Comparison of ENCODE assay signal across 20 cellular contexts in the genomic region with DNA sequence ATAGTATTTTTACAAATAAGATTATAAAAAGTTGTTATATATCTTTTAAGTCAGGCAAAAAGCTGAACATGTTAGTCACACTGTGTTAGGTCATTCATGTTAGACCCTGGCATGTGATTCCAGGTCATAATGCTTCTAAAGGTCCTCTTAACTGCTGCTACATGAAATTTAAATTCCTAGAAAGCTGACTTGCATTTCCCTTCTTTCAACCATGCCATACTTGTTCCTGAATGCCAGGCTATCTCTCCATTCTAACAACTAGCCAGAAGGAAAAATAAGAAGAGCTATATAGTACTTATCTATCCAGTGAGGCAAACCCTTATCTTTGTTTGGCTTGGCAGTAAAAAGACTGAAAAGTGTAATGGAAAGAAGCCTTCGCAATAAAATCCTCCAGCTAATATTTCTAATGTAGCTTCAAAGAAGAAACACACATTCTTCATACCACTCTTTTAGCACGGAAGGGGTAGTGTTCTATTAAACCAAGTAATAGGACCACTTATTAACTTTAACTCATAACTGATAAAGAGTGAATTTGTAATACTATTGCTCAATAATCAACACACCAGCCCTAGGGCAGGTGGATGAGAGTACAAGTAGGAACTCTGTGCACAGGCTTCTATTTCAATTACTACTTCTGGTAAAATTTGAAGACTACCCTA.
DNase-seq lines count a peak whose midpoint lies in the region; ATAC-seq and TF ChIP-seq lines count a peak whose summit lies in the region.
"Had no signal": no experiment of that assay in that cellular context is flagged by ENCODE, and none has a peak within 500 bp of the region (broad histone marks: within the 10 kb centered on the region; RNA-seq: fewer than 3 reads in every experiment).

No MANE protein-coding gene starts in this region.

- H3K4me3 ChIP-seq in lung (no peak overlapping the region), spleen (no peak overlapping the region), tibial nerve (no peak overlapping the region)
- H3K4me3 ChIP-seq: MG63, prostate gland, tibial artery had no signal

- H3K9me3 Mint-ChIP-seq in type B pancreatic cell: no peaks in the 10 kb centered on the region
- H3K9me3 Mint-ChIP-seq: activated T-helper 2 cell treated with anti-CD3 and anti-CD28 coated beads, Interferon-gamma antibody, Interleukin-2, Interleukin-4, amounts not matched to agents 10 μg/mL and 5 μg/mL and 100 μg/mL, durations not matched to agents 14 hours and 24 hours and 36 hours; CD8-positive, alpha-beta T cell; dendritic cell treated with granulocyte-macrophage colony-stimulating factor and Interleukin-4, amounts not matched to agents 40 ng/mL and 50 ng/mL, for 4 days; memory B cell had no signal

- no peak for TF ChIP-seq EP300 in tibial nerve (IDR thresholded peaks at IDR 0.05)

- peak; percentile 24 for ATAC-seq in lung (ENCODE audit: insufficient read depth, low FRiP score)
- ATAC-seq: activated CD8-positive, alpha-beta T cell treated with anti-CD3 and anti-CD28 coated beads, Interleukin-2, amount 10 ng/mL, durations not matched to agents 7 days and 5 days; CD8-positive, alpha-beta T cell; SK-N-SH treated with all-trans-retinoic acid at 6 μM for 48 hours had no signal

- H3K4me3 Mint-ChIP-seq in type B pancreatic cell: peak overlapping the region; percentile 82
- H3K4me3 Mint-ChIP-seq: activated CD8-positive, alpha-beta T cell treated with anti-CD3 and anti-CD28 coated beads, Interleukin-2, amount 10 ng/mL, durations not matched to agents 7 days and 5 days; CD8-positive, alpha-beta T cell; dendritic cell treated with granulocyte-macrophage colony-stimulating factor and Interleukin-4, amounts not matched to agents 40 ng/mL and 50 ng/mL, for 4 days; memory B cell had no signal

- peak; percentile 41 for DNase-seq in NCI-H510A treated with DMSO at 0.1 percent for 48 hours (lab: John Stamatoyannopoulos, UW)
- no peak for DNase-seq in NCI-H510A (lab: John Stamatoyannopoulos, UW)
- peak; percentile 28 for DNase-seq in cerebellar cortex (ENCODE audit: low spot score)
- no peak for DNase-seq in lung (ENCODE audit: low spot score)
- DNase-seq in type B pancreatic cell (ENCODE audit: extremely low spot score, unreplicated experiment): no peak
- DNase-seq in spleen: no peak
- DNase-seq in tibial nerve (ENCODE audit: low spot score in 2 of 2): no peak
- no peak for DNase-seq in NK-92 treated with Interleukin-12 subunit alpha and Interleukin-12 subunit beta, amount 100 ng/mL, for 24 hours (lab: John Stamatoyannopoulos, UW)
- DNase-seq: activated CD8-positive, alpha-beta T cell treated with anti-CD3 and anti-CD28 coated beads, Interleukin-2, amount 10 ng/mL, durations not matched to agents 7 days and 5 days; CD8-positive, alpha-beta T cell; MG63; NCI-H2171; stimulated activated CD4-positive, alpha-beta T cell treated with anti-CD3 and anti-CD28 coated beads, Interleukin-2, amount 100 ng/mL, for 24 hours; stimulated activated CD8-positive, alpha-beta memory T cell treated with anti-CD3 and anti-CD28 coated beads, Interleukin-4, amount 100 ng/mL, for 48 hours; tibial artery had no signal

- no peak overlapping the region for H3K27ac Mint-ChIP-seq in type B pancreatic cell
- H3K27ac Mint-ChIP-seq: activated CD8-positive, alpha-beta T cell treated with anti-CD3 and anti-CD28 coated beads, Interleukin-2, amount 10 ng/mL, durations not matched to agents 7 days and 5 days; activated T-helper 2 cell treated with anti-CD3 and anti-CD28 coated beads, Interferon-gamma antibody, Interleukin-2, Interleukin-4, amounts not matched to agents 10 μg/mL and 5 μg/mL and 100 μg/mL, durations not matched to agents 14 hours and 24 hours and 36 hours; dendritic cell treated with granulocyte-macrophage colony-stimulating factor and Interleukin-4, amounts not matched to agents 40 ng/mL and 50 ng/mL, for 4 days; memory B cell had no signal

- TF ChIP-seq POLR2A in spleen (IDR thresholded peaks at IDR 0.05) (no peak), tibial nerve (IDR thresholded peaks at IDR 0.05) (no peak)

- TF ChIP-seq CTCF in lung (IDR thresholded peaks at IDR 0.05; ENCODE audit: control extremely low read depth, extremely low read depth): no peak
- TF ChIP-seq CTCF in type B pancreatic cell (conservative IDR thresholded peaks at IDR 0.05): no peak
- no peak for TF ChIP-seq CTCF in spleen (IDR thresholded peaks at IDR 0.05 in 8 of 11, conservative IDR thresholded peaks at IDR 0.05 in 3 of 11)
- no peak for TF ChIP-seq CTCF in tibial nerve (IDR thresholded peaks at IDR 0.05)

- intact Hi-C loops in spleen (cut with DNase I; ENCODE audit: low total_unique reads): no loop called here

- 67 to 79% methylated on average over 2 of the region's 2 CpGs for WGBS in lung, 2 donors
- WGBS in spleen, 5 donors: 90 to 96% (median 91%) methylated on average over 2 of the region's 2 CpGs
- WGBS in tibial nerve, 2 donors: 73 to 80% methylated on average over 2 of the region's 2 CpGs

- H3K27me3 Mint-ChIP-seq in type B pancreatic cell: no peaks in the 10 kb centered on the region
- H3K27me3 Mint-ChIP-seq: dendritic cell treated with granulocyte-macrophage colony-stimulating factor and Interleukin-4, amounts not matched to agents 40 ng/mL and 50 ng/mL, for 4 days; memory B cell had no signal

- H3K36me3 ChIP-seq in lung (ENCODE audit: control insufficient read depth in 2 of 2, insufficient read depth in 2 of 2, low read length in 2 of 2) (no peaks in the 10 kb centered on the region), spleen (no peaks in the 10 kb centered on the region), tibial nerve (no peaks in the 10 kb centered on the region)
- H3K36me3 ChIP-seq: MG63, prostate gland, tibial artery had no signal

- H3K27me3 ChIP-seq in lung (ENCODE audit: control insufficient read depth, insufficient read depth) (no peaks in the 10 kb centered on the region), spleen (replicated peaks in 1 of 7) (no peaks in the 10 kb centered on the region), tibial nerve (no peaks in the 10 kb centered on the region)
- H3K27me3 ChIP-seq: MG63, tibial artery had no signal

- peaks cover 49% of the 10 kb centered on the region for H3K4me1 Mint-ChIP-seq in type B pancreatic cell (ENCODE audit: unreplicated experiment)

- H3K9me3 ChIP-seq in lung (ENCODE audit: control insufficient read depth in 2 of 2, insufficient read depth in 1 of 2, low read length in 1 of 2) (no peaks in the 10 kb centered on the region), spleen (no peaks in the 10 kb centered on the region), tibial nerve (no peaks in the 10 kb centered on the region)
- H3K9me3 ChIP-seq: MG63, prostate gland, tibial artery had no signal

- peaks cover 0 to 2% of the 10 kb centered on the region in 2 donors for H3K4me1 ChIP-seq in lung (ENCODE audit: control insufficient read depth in 2 of 2, insufficient read depth in 2 of 2, low read length in 2 of 2)
- H3K4me1 ChIP-seq in spleen: peaks cover 0 to 10% (median 0%) of the 10 kb centered on the region in 6 donors
- peaks cover 0 to 18% (median 0%) of the 10 kb centered on the region in 4 donors for H3K4me1 ChIP-seq in tibial nerve

- no peaks in the 10 kb centered on the region for H3K36me3 Mint-ChIP-seq in type B pancreatic cell
- H3K36me3 Mint-ChIP-seq: CD8-positive, alpha-beta T cell had no signal

- H3K27ac ChIP-seq in lung (ENCODE audit: low read depth in 1 of 2, low read length in 1 of 2) (no peak overlapping the region), spleen (no peak overlapping the region), tibial nerve (no peak overlapping the region)
- H3K27ac ChIP-seq: prostate gland, tibial artery had no signal

Comparison
In these comparisons a context has a peak if more than half of its experiments do, and no peak if none do; other contexts are left out.
1. DNase-seq: peak in NCI-H510A treated with DMSO at 0.1 percent for 48 hours (single experiment) and cerebellar cortex (single experiment); none in NCI-H510A (single experiment), lung (single experiment), type B pancreatic cell (single experiment), spleen (single experiment), tibial nerve (0 of 2) and NK-92 treated with Interleukin-12 subunit alpha and Interleukin-12 subunit beta, amount 100 ng/mL, for 24 hours (single experiment).